ENCODE assay signal across 1 cellular context in the genomic region with DNA sequence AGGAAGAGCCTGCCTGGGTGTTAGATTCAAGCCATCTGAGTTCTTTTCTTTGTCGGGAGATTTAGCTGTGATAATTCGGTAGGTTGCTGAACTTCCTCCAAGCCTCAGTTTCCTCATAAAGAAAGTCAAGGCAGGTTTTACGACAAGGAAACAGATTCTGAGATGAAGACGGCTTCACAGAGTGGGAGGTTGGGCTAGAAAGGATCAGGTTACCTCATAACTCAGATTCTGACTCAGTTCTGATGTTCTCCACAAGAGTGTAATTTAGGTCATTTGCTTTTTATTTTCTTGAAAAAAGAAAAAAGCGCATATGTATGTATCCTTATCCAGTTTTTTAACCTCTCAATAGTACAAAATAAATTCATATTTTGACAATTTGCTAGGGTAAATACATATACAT.
TF ChIP-seq lines count a peak whose summit lies in the region.

No MANE protein-coding gene starts in this region.

TF ChIP-seq in HepG2, 621 proteins besides CTCF, POLR2A, EP300 and RAD21 (continued from another document):
- TF ChIP-seq, protein P1, sequence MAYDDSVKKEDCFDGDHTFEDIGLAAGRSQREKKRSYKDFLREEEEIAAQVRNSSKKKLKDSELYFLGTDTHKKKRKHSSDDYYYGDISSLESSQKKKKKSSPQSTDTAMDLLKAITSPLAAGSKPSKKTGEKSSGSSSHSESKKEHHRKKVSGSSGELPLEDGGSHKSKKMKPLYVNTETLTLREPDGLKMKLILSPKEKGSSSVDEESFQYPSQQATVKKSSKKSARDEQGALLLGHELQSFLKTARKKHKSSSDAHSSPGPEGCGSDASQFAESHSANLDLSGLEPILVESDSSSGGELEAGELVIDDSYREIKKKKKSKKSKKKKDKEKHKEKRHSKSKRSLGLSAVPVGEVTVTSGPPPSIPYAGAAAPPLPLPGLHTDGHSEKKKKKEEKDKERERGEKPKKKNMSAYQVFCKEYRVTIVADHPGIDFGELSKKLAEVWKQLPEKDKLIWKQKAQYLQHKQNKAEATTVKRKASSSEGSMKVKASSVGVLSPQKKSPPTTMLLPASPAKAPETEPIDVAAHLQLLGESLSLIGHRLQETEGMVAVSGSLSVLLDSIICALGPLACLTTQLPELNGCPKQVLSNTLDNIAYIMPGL (CRISPR knock-in tag; IDR thresholded peaks at IDR 0.05; ENCODE audit: borderline replicate concordance in 1 of 2, low read depth in 1 of 2): no peak
- TF ChIP-seq TCF7L2 (IDR thresholded peaks at IDR 0.05; ENCODE audit: low read depth, low read length) (no peak), ZNF263 (CRISPR knock-in tag; IDR thresholded peaks at IDR 0.05) (no peak), ISL2 (CRISPR knock-in tag; IDR thresholded peaks at IDR 0.05) (no peak), MTA3 (CRISPR knock-in tag; IDR thresholded peaks at IDR 0.05) (no peak), NFKB2 (CRISPR knock-in tag; IDR thresholded peaks at IDR 0.05; ENCODE audit: borderline replicate concordance) (no peak), ZNF230 (CRISPR knock-in tag; IDR thresholded peaks at IDR 0.05) (no peak), ZZZ3 (CRISPR knock-in tag; IDR thresholded peaks at IDR 0.05; ENCODE audit: borderline replicate concordance) (no peak), ZFP36 (IDR thresholded peaks at IDR 0.05; ENCODE audit: borderline replicate concordance, low read depth, low read length, partially characterized antibody) (no peak), ZNF354B (CRISPR knock-in tag; IDR thresholded peaks at IDR 0.05) (no peak), PLRG1 (conservative IDR thresholded peaks at IDR 0.05) (no peak), MLLT10 (CRISPR knock-in tag; IDR thresholded peaks at IDR 0.05) (no peak), TBP (CRISPR knock-in tag; IDR thresholded peaks at IDR 0.05) (no peak), TRIM24 (CRISPR knock-in tag; IDR thresholded peaks at IDR 0.05) (no peak), SRSF9 (IDR thresholded peaks at IDR 0.05; ENCODE audit: borderline replicate concordance, insufficient read depth, low read depth, low read length, poor library complexity, severe bottlenecking) (no peak), ZNF547 (CRISPR knock-in tag; IDR thresholded peaks at IDR 0.05) (no peak)
- TF ChIP-seq, protein P2, sequence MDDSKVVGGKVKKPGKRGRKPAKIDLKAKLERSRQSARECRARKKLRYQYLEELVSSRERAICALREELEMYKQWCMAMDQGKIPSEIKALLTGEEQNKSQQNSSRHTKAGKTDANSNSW (CRISPR knock-in tag; IDR thresholded peaks at IDR 0.05; ENCODE audit: borderline replicate concordance): no peak
- TF ChIP-seq, protein P3, sequence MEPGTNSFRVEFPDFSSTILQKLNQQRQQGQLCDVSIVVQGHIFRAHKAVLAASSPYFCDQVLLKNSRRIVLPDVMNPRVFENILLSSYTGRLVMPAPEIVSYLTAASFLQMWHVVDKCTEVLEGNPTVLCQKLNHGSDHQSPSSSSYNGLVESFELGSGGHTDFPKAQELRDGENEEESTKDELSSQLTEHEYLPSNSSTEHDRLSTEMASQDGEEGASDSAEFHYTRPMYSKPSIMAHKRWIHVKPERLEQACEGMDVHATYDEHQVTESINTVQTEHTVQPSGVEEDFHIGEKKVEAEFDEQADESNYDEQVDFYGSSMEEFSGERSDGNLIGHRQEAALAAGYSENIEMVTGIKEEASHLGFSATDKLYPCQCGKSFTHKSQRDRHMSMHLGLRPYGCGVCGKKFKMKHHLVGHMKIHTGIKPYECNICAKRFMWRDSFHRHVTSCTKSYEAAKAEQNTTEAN (CRISPR knock-in tag; conservative IDR thresholded peaks at IDR 0.05): no peak
- TF ChIP-seq, protein P4, sequence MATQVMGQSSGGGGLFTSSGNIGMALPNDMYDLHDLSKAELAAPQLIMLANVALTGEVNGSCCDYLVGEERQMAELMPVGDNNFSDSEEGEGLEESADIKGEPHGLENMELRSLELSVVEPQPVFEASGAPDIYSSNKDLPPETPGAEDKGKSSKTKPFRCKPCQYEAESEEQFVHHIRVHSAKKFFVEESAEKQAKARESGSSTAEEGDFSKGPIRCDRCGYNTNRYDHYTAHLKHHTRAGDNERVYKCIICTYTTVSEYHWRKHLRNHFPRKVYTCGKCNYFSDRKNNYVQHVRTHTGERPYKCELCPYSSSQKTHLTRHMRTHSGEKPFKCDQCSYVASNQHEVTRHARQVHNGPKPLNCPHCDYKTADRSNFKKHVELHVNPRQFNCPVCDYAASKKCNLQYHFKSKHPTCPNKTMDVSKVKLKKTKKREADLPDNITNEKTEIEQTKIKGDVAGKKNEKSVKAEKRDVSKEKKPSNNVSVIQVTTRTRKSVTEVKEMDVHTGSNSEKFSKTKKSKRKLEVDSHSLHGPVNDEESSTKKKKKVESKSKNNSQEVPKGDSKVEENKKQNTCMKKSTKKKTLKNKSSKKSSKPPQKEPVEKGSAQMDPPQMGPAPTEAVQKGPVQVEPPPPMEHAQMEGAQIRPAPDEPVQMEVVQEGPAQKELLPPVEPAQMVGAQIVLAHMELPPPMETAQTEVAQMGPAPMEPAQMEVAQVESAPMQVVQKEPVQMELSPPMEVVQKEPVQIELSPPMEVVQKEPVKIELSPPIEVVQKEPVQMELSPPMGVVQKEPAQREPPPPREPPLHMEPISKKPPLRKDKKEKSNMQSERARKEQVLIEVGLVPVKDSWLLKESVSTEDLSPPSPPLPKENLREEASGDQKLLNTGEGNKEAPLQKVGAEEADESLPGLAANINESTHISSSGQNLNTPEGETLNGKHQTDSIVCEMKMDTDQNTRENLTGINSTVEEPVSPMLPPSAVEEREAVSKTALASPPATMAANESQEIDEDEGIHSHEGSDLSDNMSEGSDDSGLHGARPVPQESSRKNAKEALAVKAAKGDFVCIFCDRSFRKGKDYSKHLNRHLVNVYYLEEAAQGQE (IDR thresholded peaks at IDR 0.05; ENCODE audit: borderline replicate concordance in 1 of 2, low read depth in 1 of 2, low read length in 2 of 2): no peak
